In genomic region chr9:16039103-16039987, GRCh38 we compare ENCODE assay signal across 8 cellular contexts.
DNase-seq lines count a peak whose midpoint lies in the region; FAIRE-seq and TF ChIP-seq lines count a peak whose summit lies in the region.

No MANE protein-coding gene starts in this region.

- peaks cover 2% of the 10 kb centered on the region for H3K27me3 Mint-ChIP-seq in activated T-helper 2 cell treated with anti-CD3 and anti-CD28 coated beads, Interferon-gamma antibody, Interleukin-2, Interleukin-4, amounts not matched to agents 10 μg/mL and 5 μg/mL and 100 μg/mL, durations not matched to agents 14 hours and 24 hours and 36 hours (ENCODE audit: low read depth)

- TF ChIP-seq POLR2A in NB4 (IDR thresholded peaks at IDR 0.05; ENCODE audit: extremely low read depth, insufficient read length) (no peak), erythroblast (IDR thresholded peaks at IDR 0.05; ENCODE audit: low read length) (no peak)

- H3K4me3 Mint-ChIP-seq in activated T-helper 2 cell treated with anti-CD3 and anti-CD28 coated beads, Interferon-gamma antibody, Interleukin-2, Interleukin-4, amounts not matched to agents 10 μg/mL and 5 μg/mL and 100 μg/mL, durations not matched to agents 14 hours and 24 hours and 36 hours (ENCODE audit: low read depth), result no peak overlapping the region

- H3K4me3 ChIP-seq in NB4 (ENCODE audit: low read depth, low read length) (no peak overlapping the region), small intestine (ENCODE audit: low read depth in 1 of 2, low read length in 2 of 2) (no peak overlapping the region)

- H3K4me1 ChIP-seq in small intestine (ENCODE audit: control insufficient read depth in 2 of 2, insufficient read depth in 1 of 2, low read depth in 1 of 2, low read length in 1 of 2), result no peaks in the 10 kb centered on the region

- intact Hi-C loops in activated T-helper 2 cell treated with anti-CD3 and anti-CD28 coated beads, Interferon-gamma antibody, Interleukin-2, Interleukin-4, amounts not matched to agents 10 μg/mL and 5 μg/mL and 100 μg/mL, durations not matched to agents 14 hours and 24 hours and 36 hours (cut with micrococcal nuclease), result loop anchor here (10.0 kb wide), 1 partner anchor 85 kb away; no protein-coding TSS in a partner anchor

- no peaks in the 10 kb centered on the region for H3K4me1 Mint-ChIP-seq in activated T-helper 2 cell treated with anti-CD3 and anti-CD28 coated beads, Interferon-gamma antibody, Interleukin-2, Interleukin-4, amounts not matched to agents 10 μg/mL and 5 μg/mL and 100 μg/mL, durations not matched to agents 14 hours and 24 hours and 36 hours (ENCODE audit: low read depth)

- no peaks in the 10 kb centered on the region for H3K9me3 Mint-ChIP-seq in activated T-helper 2 cell treated with anti-CD3 and anti-CD28 coated beads, Interferon-gamma antibody, Interleukin-2, Interleukin-4, amounts not matched to agents 10 μg/mL and 5 μg/mL and 100 μg/mL, durations not matched to agents 14 hours and 24 hours and 36 hours

- no peaks in the 10 kb centered on the region for H3K9me3 ChIP-seq in small intestine (ENCODE audit: control insufficient read depth, low read depth)

- no peak for FAIRE-seq in small intestine (lab: Jason Lieb, UNC)

- WGBS in small intestine, 3 donors, result 52 to 65% (median 54%) methylated on average over 12 of the region's 12 CpGs

- peak overlapping the region in 1 of 2 donors; percentile 14 for H3K27ac ChIP-seq in small intestine (ENCODE audit: low read depth in 1 of 2, low read length in 1 of 2)

- no peaks in the 10 kb centered on the region for H3K36me3 Mint-ChIP-seq in activated T-helper 2 cell treated with anti-CD3 and anti-CD28 coated beads, Interferon-gamma antibody, Interleukin-2, Interleukin-4, amounts not matched to agents 10 μg/mL and 5 μg/mL and 100 μg/mL, durations not matched to agents 14 hours and 24 hours and 36 hours (ENCODE audit: low read depth)

- H3K27ac Mint-ChIP-seq in activated T-helper 2 cell treated with anti-CD3 and anti-CD28 coated beads, Interferon-gamma antibody, Interleukin-2, Interleukin-4, amounts not matched to agents 10 μg/mL and 5 μg/mL and 100 μg/mL, durations not matched to agents 14 hours and 24 hours and 36 hours, result no peak overlapping the region

- DNase-seq in DMS 273 (lab: John Stamatoyannopoulos, UW; ENCODE audit: unreplicated experiment) (peak; percentile 12), DMS 273 treated with DMSO at 0.1 percent for 48 hours (lab: John Stamatoyannopoulos, UW) (no peak), NB4 (ENCODE audit: low read depth) (peak; percentile 85), erythroblast (lab: John Stamatoyannopoulos, UW) (peak; percentile 20 to 25), small intestine (peak; percentile 25), NCI-H1092 (lab: John Stamatoyannopoulos, UW) (no peak), NCI-H2029 treated with DMSO at 0.1 percent for 48 hours (lab: John Stamatoyannopoulos, UW) (no peak)
- no peak for DNase-seq in activated T-helper 2 cell treated with anti-CD3 and anti-CD28 coated beads, Interferon-gamma antibody, Interleukin-2, Interleukin-4, amounts not matched to agents 10 μg/mL and 5 μg/mL and 100 μg/mL, durations not matched to agents 14 hours and 24 hours and 36 hours (ENCODE audit: low spot score)

- peak; percentile 76 for TF ChIP-seq CTCF in NB4 (IDR thresholded peaks at IDR 0.05; ENCODE audit: low read depth, low read length)

- H3K36me3 ChIP-seq in small intestine (ENCODE audit: control insufficient read depth in 2 of 2, insufficient read depth in 2 of 2, low read length in 2 of 2), result no peaks in the 10 kb centered on the region

- H3K27me3 ChIP-seq in small intestine (ENCODE audit: control insufficient read depth in 2 of 2, insufficient read depth in 2 of 2, low read length in 2 of 2), result no peaks in the 10 kb centered on the region

Comparison
In these comparisons a context has a peak if more than half of its experiments do, and no peak if none do; other contexts are left out.
1. DNase-seq: peak in DMS 273 (single experiment), NB4 (single experiment), erythroblast (2 of 2) and small intestine (single experiment); none in DMS 273 treated with DMSO at 0.1 percent for 48 hours (single experiment), activated T-helper 2 cell treated with anti-CD3 and anti-CD28 coated beads, Interferon-gamma antibody, Interleukin-2, Interleukin-4, amounts not matched to agents 10 μg/mL and 5 μg/mL and 100 μg/mL, durations not matched to agents 14 hours and 24 hours and 36 hours (single experiment), NCI-H1092 (single experiment) and NCI-H2029 treated with DMSO at 0.1 percent for 48 hours (single experiment).